8 cellular contexts compared by ENCODE assay signal in genomic region chr7:101169838-101170531, GRCh38. TPM values are rescaled to one million over a fixed set of nuclear protein-coding genes. Genes with fewer than 3 reads are reported as not detected.
DNase-seq lines count a peak whose midpoint lies in the region; ATAC-seq and TF ChIP-seq lines count a peak whose summit lies in the region.

No MANE protein-coding gene starts in this region.

- WGBS in smooth muscle cell (ENCODE audit: low lambda C conversion rate): 5% methylated on average over 31 of the region's 32 CpGs

- H3K4me3 ChIP-seq in GM12865 (ENCODE audit: low read depth, low read length) (no peak overlapping the region), MG63 (no peak overlapping the region), smooth muscle cell (no peak overlapping the region)

- ATAC-seq in GM19397 (IDR thresholded peaks at IDR 0.05; ENCODE audit: unreplicated experiment): no peak

- no peak overlapping the region for H2AFZ ChIP-seq in smooth muscle cell (ENCODE audit: low read depth)

- no peak overlapping the region for H3K9ac ChIP-seq in smooth muscle cell (ENCODE audit: low read depth)

- H3K36me3 ChIP-seq in MG63 (no peaks in the 10 kb centered on the region), smooth muscle cell (ENCODE audit: low read depth) (no peaks in the 10 kb centered on the region)

- peaks cover 3% of the 10 kb centered on the region for H4K20me1 ChIP-seq in smooth muscle cell (ENCODE audit: low read depth)

- no peaks in the 10 kb centered on the region for H3K79me2 ChIP-seq in smooth muscle cell (ENCODE audit: low read depth)

- DNase-seq in GM12865 (ENCODE audit: low read depth): peak; percentile 70
- peak; percentile 50 for DNase-seq in MG63
- DNase-seq in T1000 (lab: John Stamatoyannopoulos, UW): peak; percentile 44
- peak in 53 of 58 donors; percentile 7 to 78 (median 43) for DNase-seq in anterior cingulate cortex (lab: John Stamatoyannopoulos, UW)
- peak in 43 of 51 donors; percentile 1 to 77 (median 41) for DNase-seq in hypothalamus (lab: John Stamatoyannopoulos, UW)
- peak; percentile 52 for DNase-seq in smooth muscle cell (lab: John Stamatoyannopoulos, UW; ENCODE audit: unreplicated experiment)
- no peak for DNase-seq in cortex of kidney (lab: John Stamatoyannopoulos, UW)

- H3K4me2 ChIP-seq in smooth muscle cell: peak overlapping the region; percentile 30

- TF ChIP-seq CTCF in GM12865 (IDR thresholded peaks at IDR 0.05; ENCODE audit: insufficient read depth, low read depth, low read length, missing control alignments) (peak; percentile 95), smooth muscle cell (IDR thresholded peaks at IDR 0.05; ENCODE audit: borderline replicate concordance, insufficient read depth, poor library complexity, severe bottlenecking) (peak; percentile 80)

- H3K9me3 ChIP-seq in MG63: no peaks in the 10 kb centered on the region
- no peaks in the 10 kb centered on the region for H3K9me3 ChIP-seq in smooth muscle cell (replicated peaks; ENCODE audit: low read depth)

- H3K27ac ChIP-seq in smooth muscle cell (ENCODE audit: low read depth): no peak overlapping the region

- peaks cover 39% of the 10 kb centered on the region for H3K4me1 ChIP-seq in smooth muscle cell (ENCODE audit: low read depth)

- H3K27me3 ChIP-seq in MG63: peaks cover 44% of the 10 kb centered on the region
- peaks cover 72% of the 10 kb centered on the region for H3K27me3 ChIP-seq in smooth muscle cell (ENCODE audit: low read depth)

- peaks cover 10% of the 10 kb centered on the region for H3F3A ChIP-seq in smooth muscle cell (ENCODE audit: low read depth)

RNA-seq across cellular contexts. Expression of gene VGF, which starts 4.6 kb away (rescaled TPM):
- total RNA-seq in MG63 (2014; rRNA removed; shearing (Covaris generic); ENCODE audit: low replicate concordance): 0.63 TPM in 1 of 2 replicates, not detected in the other
- total RNA-seq in smooth muscle cell: 0.85 TPM in 1 of 2 replicates, not detected in the other
- polyA plus RNA-seq in smooth muscle cell: 0.20 and 0.25 TPM in 2 replicates

RNA-seq across cellular contexts. Expression of gene NAT16, which starts 10.1 kb away (rescaled TPM):
- not detected in 2 replicates for total RNA-seq in MG63 (2014; rRNA removed; shearing (Covaris generic); ENCODE audit: low replicate concordance)
- total RNA-seq in smooth muscle cell: not detected in 2 replicates
- not detected in 2 replicates for polyA plus RNA-seq in smooth muscle cell

RNA-seq across cellular contexts. Expression of gene AP1S1, which starts 15.7 kb away (rescaled TPM):
- total RNA-seq in MG63 (2014; rRNA removed; shearing (Covaris generic); ENCODE audit: low replicate concordance): 153 and 159 TPM in 2 replicates
- 104 and 105 TPM in 2 replicates for total RNA-seq in smooth muscle cell
- 44.0 and 51.2 TPM in 2 replicates for polyA plus RNA-seq in smooth muscle cell

RNA-seq across cellular contexts. Expression of gene MOGAT3, which starts 30.9 kb away (rescaled TPM):
- not detected in 2 replicates for total RNA-seq in MG63 (2014; rRNA removed; shearing (Covaris generic); ENCODE audit: low replicate concordance)
- total RNA-seq in smooth muscle cell: not detected in 2 replicates
- 0.38 TPM in 1 of 2 replicates, not detected in the other for polyA plus RNA-seq in smooth muscle cell

RNA-seq across cellular contexts. Expression of gene SERPINE1, which starts 43.1 kb away (rescaled TPM):
- 59.2 and 73.4 TPM in 2 replicates for total RNA-seq in MG63 (2014; rRNA removed; shearing (Covaris generic); ENCODE audit: low replicate concordance)
- total RNA-seq in smooth muscle cell: 387 and 435 TPM in 2 replicates
- 460 and 495 TPM in 2 replicates for polyA plus RNA-seq in smooth muscle cell
